Comparison of ENCODE assay signal across 10 cellular contexts in the genomic region with DNA sequence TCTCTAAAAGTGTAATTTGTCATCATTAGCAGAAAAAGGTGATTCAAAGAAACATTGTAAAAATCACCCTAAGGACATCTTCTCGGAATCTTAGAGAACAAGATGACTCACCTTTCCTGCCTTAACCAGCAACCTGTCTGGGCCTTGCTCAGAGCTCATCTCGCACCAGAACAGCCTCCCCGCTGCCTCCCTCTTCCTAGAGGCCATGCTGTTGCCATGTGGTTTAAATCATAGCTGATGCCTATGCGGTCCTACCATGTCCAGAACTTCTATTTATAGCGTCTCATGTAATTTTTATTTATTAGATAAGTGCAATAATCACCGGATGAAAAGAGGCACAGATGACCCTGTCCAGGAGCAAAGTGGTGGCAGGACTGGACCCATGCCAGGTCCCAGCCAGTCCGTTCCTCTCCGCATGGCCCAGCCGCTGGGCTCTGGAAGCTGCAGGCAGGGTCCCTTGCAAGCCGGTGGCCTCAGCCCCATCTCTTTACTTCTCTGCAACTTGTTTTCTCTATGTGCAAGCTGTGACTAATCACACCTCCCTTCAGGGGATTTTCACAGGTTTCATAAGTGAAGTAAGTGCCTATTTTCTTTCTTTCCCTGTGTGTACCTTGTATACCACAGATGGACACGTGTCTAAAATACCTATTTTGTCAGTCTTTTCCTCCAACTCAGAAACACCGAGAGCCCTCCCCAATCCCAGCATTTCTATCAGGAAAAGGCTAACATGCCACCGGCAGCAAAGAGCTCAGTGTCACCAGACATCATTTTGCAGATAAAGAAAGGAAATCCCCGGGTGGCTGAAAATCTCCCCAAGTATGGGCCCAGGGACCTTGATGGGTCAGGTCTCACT. TPM values are rescaled to one million over a fixed set of nuclear protein-coding genes. Genes with fewer than 3 reads are reported as not detected.
DNase-seq lines count a peak whose midpoint lies in the region; ATAC-seq and TF ChIP-seq lines count a peak whose summit lies in the region.
"Had no signal": no experiment of that assay in that cellular context is flagged by ENCODE, and none has a peak within 500 bp of the region (broad histone marks: within the 10 kb centered on the region; RNA-seq: fewer than 3 reads in every experiment).

No MANE protein-coding gene starts in this region.

- H3K4me3 ChIP-seq in neutrophil (ENCODE audit: low read depth in 1 of 2, low read length in 1 of 2), result no peak overlapping the region
- H3K4me3 ChIP-seq: BLaER1 treated with 17β-estradiol and CSF1 and Interleukin-3, amounts not matched to agents 10 nM and 100 nM had no signal

- H3K9me3 Mint-ChIP-seq in CD14-positive monocyte (peaks cover 0 to 6% (median 2%) of the 10 kb centered on the region in 7 donors), WTC11 (no peaks in the 10 kb centered on the region)
- H3K9me3 Mint-ChIP-seq: neural crest cell had no signal

- H3K36me3 ChIP-seq in neutrophil, result no peaks in the 10 kb centered on the region
- H3K36me3 ChIP-seq: BLaER1 treated with 17β-estradiol and CSF1 and Interleukin-3, amounts not matched to agents 10 nM and 100 nM had no signal

- H3K4me1 ChIP-seq in neutrophil (ENCODE audit: control insufficient read depth in 1 of 2, insufficient read depth in 1 of 2, low read depth in 1 of 2, low read length in 1 of 2), result peaks cover 50 to 58% of the 10 kb centered on the region in 2 experiments

- H3K4me1 Mint-ChIP-seq in CD14-positive monocyte (peaks cover 69% of the 10 kb centered on the region), WTC11 (peaks cover 21% of the 10 kb centered on the region)

- peaks cover 1 to 5% (median 2%) of the 10 kb centered on the region in 3 donors for H3K27me3 Mint-ChIP-seq in CD14-positive monocyte (ENCODE audit: low read depth in 3 of 3)
- peaks cover 2% of the 10 kb centered on the region for H3K27me3 Mint-ChIP-seq in WTC11 (ENCODE audit: low read depth)

- TF ChIP-seq CTCF in CD14-positive monocyte (IDR thresholded peaks at IDR 0.05) (no peak), GM20000 (IDR thresholded peaks at IDR 0.05; ENCODE audit: extremely low read depth, missing control alignments) (no peak), neutrophil (IDR thresholded peaks at IDR 0.05) (no peak), WTC11 (IDR thresholded peaks at IDR 0.05) (no peak)

- no peak overlapping the region for H3K4me3 Mint-ChIP-seq in CD14-positive monocyte
- no peak overlapping the region for H3K4me3 Mint-ChIP-seq in WTC11
- H3K4me3 Mint-ChIP-seq: neural crest cell had no signal

- H3K27ac ChIP-seq in neutrophil, result peak overlapping the region; percentile 74
- H3K27ac ChIP-seq: BLaER1 treated with 17β-estradiol and CSF1 and Interleukin-3, amounts not matched to agents 10 nM and 100 nM had no signal

- no peaks in the 10 kb centered on the region for H3K27me3 ChIP-seq in neutrophil
- H3K27me3 ChIP-seq: BLaER1 treated with 17β-estradiol and CSF1 and Interleukin-3, amounts not matched to agents 10 nM and 100 nM had no signal

- DNase-seq in CD14-positive monocyte (ENCODE audit: low spot score) (no peak), GM20000 (ENCODE audit: low spot score) (peak; percentile 69), NCI-H345 treated with DMSO at 0.1 percent for 48 hours (lab: John Stamatoyannopoulos, UW; ENCODE audit: unreplicated experiment) (no peak), WTC11 (ENCODE audit: low spot score) (no peak), NCI-H1417 treated with DMSO at 0.1 percent for 48 hours (lab: John Stamatoyannopoulos, UW) (no peak)
- peak; percentile 67 for DNase-seq in activated effector memory CD4-positive, alpha-beta T cell treated with Interleukin-2 at 50 U/mL for 16 hours

- H3K36me3 Mint-ChIP-seq in CD14-positive monocyte (peaks cover 0 to 3% of the 10 kb centered on the region in 2 donors), WTC11 (no peaks in the 10 kb centered on the region)

- intact Hi-C loops in CD14-positive monocyte (cut with micrococcal nuclease), result loop anchor here in 1 of 2 donors (10.0 kb wide), 1 partner anchor 443 kb away; no protein-coding TSS in a partner anchor

- H3K9me3 ChIP-seq in neutrophil, result no peaks in the 10 kb centered on the region

- CTCF ChIA-PET in WTC11 (lab: Charles Lee), result no interaction called here

- ATAC-seq in HG03521 (IDR thresholded peaks at IDR 0.05; ENCODE audit: unreplicated experiment) (peak; percentile 70), WTC11 (no peak)

- H3K27ac Mint-ChIP-seq in CD14-positive monocyte (peak overlapping the region in 4 of 7 donors; percentile 11 to 76 (median 42)), WTC11 (no peak overlapping the region)

- POLR2A ChIA-PET in WTC11 (lab: Charles Lee), result no interaction called here

TF ChIP-seq in WTC11, 78 proteins besides CTCF, POLR2A, EP300 and RAD21:
- TF ChIP-seq TEAD4 (CRISPR knock-in tag; IDR thresholded peaks at IDR 0.05), result no peak
- TF ChIP-seq, protein P1, sequence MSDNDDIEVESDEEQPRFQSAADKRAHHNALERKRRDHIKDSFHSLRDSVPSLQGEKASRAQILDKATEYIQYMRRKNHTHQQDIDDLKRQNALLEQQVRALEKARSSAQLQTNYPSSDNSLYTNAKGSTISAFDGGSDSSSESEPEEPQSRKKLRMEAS (CRISPR knock-in tag; IDR thresholded peaks at IDR 0.05), result no peak
- no peak for TF ChIP-seq SMAD4 (CRISPR knock-in tag; IDR thresholded peaks at IDR 0.05)
- TF ChIP-seq JAZF1 (CRISPR knock-in tag; IDR thresholded peaks at IDR 0.05), result no peak
- TF ChIP-seq CREB1 (CRISPR knock-in tag; IDR thresholded peaks at IDR 0.05), result no peak
- TF ChIP-seq, protein P2, sequence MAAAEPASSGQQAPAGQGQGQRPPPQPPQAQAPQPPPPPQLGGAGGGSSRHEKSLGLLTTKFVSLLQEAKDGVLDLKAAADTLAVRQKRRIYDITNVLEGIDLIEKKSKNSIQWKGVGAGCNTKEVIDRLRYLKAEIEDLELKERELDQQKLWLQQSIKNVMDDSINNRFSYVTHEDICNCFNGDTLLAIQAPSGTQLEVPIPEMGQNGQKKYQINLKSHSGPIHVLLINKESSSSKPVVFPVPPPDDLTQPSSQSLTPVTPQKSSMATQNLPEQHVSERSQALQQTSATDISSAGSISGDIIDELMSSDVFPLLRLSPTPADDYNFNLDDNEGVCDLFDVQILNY (CRISPR knock-in tag; IDR thresholded peaks at IDR 0.05), result no peak
- no peak for TF ChIP-seq OVOL2 (CRISPR knock-in tag; IDR thresholded peaks at IDR 0.05; ENCODE audit: borderline replicate concordance)
- no peak for TF ChIP-seq TCF7 (CRISPR knock-in tag; IDR thresholded peaks at IDR 0.05; ENCODE audit: low read depth)
- no peak for TF ChIP-seq RELA (CRISPR knock-in tag; IDR thresholded peaks at IDR 0.05; ENCODE audit: borderline replicate concordance)
- no peak for TF ChIP-seq NFE2L1 (CRISPR knock-in tag; IDR thresholded peaks at IDR 0.05)
- TF ChIP-seq, protein P3, sequence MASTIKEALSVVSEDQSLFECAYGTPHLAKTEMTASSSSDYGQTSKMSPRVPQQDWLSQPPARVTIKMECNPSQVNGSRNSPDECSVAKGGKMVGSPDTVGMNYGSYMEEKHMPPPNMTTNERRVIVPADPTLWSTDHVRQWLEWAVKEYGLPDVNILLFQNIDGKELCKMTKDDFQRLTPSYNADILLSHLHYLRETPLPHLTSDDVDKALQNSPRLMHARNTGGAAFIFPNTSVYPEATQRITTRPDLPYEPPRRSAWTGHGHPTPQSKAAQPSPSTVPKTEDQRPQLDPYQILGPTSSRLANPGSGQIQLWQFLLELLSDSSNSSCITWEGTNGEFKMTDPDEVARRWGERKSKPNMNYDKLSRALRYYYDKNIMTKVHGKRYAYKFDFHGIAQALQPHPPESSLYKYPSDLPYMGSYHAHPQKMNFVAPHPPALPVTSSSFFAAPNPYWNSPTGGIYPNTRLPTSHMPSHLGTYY (CRISPR knock-in tag; IDR thresholded peaks at IDR 0.05), result no peak
- TF ChIP-seq, protein P4, sequence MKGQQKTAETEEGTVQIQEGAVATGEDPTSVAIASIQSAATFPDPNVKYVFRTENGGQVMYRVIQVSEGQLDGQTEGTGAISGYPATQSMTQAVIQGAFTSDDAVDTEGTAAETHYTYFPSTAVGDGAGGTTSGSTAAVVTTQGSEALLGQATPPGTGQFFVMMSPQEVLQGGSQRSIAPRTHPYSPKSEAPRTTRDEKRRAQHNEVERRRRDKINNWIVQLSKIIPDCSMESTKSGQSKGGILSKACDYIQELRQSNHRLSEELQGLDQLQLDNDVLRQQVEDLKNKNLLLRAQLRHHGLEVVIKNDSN (CRISPR knock-in tag; IDR thresholded peaks at IDR 0.05), result no peak

RNA-seq across cellular contexts. Expression of a gene that starts 27.1 kb away (rescaled TPM):
- polyA plus RNA-seq in CD14-positive monocyte, result 100 to 1,000 TPM; 499 to 510 TPM
- 25.4 to 27.9 TPM (median 27.3 TPM) in 3 replicates for total RNA-seq in WTC11 (2021)

Comparison
In these comparisons a context has a peak if more than half of its experiments do, and no peak if none do; other contexts are left out.
1. DNase-seq: peak in GM20000 (single experiment) and activated effector memory CD4-positive, alpha-beta T cell treated with Interleukin-2 at 50 U/mL for 16 hours (single experiment); none in CD14-positive monocyte (single experiment), NCI-H345 treated with DMSO at 0.1 percent for 48 hours (single experiment), WTC11 (single experiment) and NCI-H1417 treated with DMSO at 0.1 percent for 48 hours (single experiment).